Comparison of ENCODE assay signal across 8 cellular contexts in genomic region chr17:81520021-81520894, GRCh38. TPM values are rescaled to one million over a fixed set of nuclear protein-coding genes. Genes with fewer than 3 reads are reported as not detected.
A peak's percentile ranks its signal among the peaks of the same experiment; 100 is the strongest.
DNase-seq lines count a peak whose midpoint lies in the region; ATAC-seq and TF ChIP-seq lines count a peak whose summit lies in the region.

No MANE protein-coding gene starts in this region.

- H3K36me3 Mint-ChIP-seq in activated CD8-positive, alpha-beta T cell treated with anti-CD3 and anti-CD28 coated beads for 36 hours (ENCODE audit: low read depth): peaks cover 3% of the 10 kb centered on the region

- DNase-seq in cardiac muscle cell (ENCODE audit: low read depth in 1 of 2, low spot score in 1 of 2): peak in 1 of 2 donors; percentile 12
- DNase-seq in left cardiac atrium: no peak
- DNase-seq in activated CD8-positive, alpha-beta T cell treated with anti-CD3 and anti-CD28 coated beads for 36 hours: no peak
- peak in 1 of 2 donors; percentile 79 for DNase-seq in left lung
- peak in 1 of 2 donors; percentile 70 for DNase-seq in upper lobe of left lung
- DNase-seq in germinal center (ENCODE audit: low spot score): no peak
- no peak for DNase-seq in HuH-7.5 (ENCODE audit: low spot score)

- POLR2A ChIA-PET in activated CD8-positive, alpha-beta T cell treated with anti-CD3 and anti-CD28 coated beads for 36 hours (lab: Charles Lee): interaction anchor here (1.2 to 3.8 kb wide), 2 partner anchors 16 to 31 kb away, joined by 4 to 14 read pairs; partner anchors contain the start of gene FAAP100

- H3K36me3 ChIP-seq in cardiac muscle cell (no peaks in the 10 kb centered on the region), left lung (no peaks in the 10 kb centered on the region), upper lobe of left lung (no peaks in the 10 kb centered on the region)

- no peak overlapping the region for H3K27ac ChIP-seq in cardiac muscle cell
- H3K27ac ChIP-seq in left lung: peak overlapping the region in 1 of 2 donors; percentile 71
- H3K27ac ChIP-seq in upper lobe of left lung: peak overlapping the region; percentile 21 to 100 (median 48)

- ATAC-seq in left cardiac atrium (no peak), left lung (no peak), upper lobe of left lung (ENCODE audit: low FRiP score in 2 of 2) (no peak), HG03469 (IDR thresholded peaks at IDR 0.05; ENCODE audit: unreplicated experiment) (no peak)
- no peak for ATAC-seq in activated CD8-positive, alpha-beta T cell treated with anti-CD3 and anti-CD28 coated beads for 36 hours

- peak overlapping the region; percentile 23 for H3K4me3 ChIP-seq in cardiac muscle cell
- H3K4me3 ChIP-seq in left lung: peak overlapping the region; percentile 41 to 52
- peak overlapping the region in 3 of 4 donors; percentile 51 to 66 (median 65) for H3K4me3 ChIP-seq in upper lobe of left lung

- WGBS in upper lobe of left lung, 2 donors: 72 to 78% methylated on average over 12 to 13 of the region's 14 CpGs

- H3K27me3 Mint-ChIP-seq in activated CD8-positive, alpha-beta T cell treated with anti-CD3 and anti-CD28 coated beads for 36 hours: peaks cover 1% of the 10 kb centered on the region

- H3K4me1 ChIP-seq in cardiac muscle cell (ENCODE audit: low read depth) (peaks cover 42% of the 10 kb centered on the region), left lung (peaks cover 15 to 50% of the 10 kb centered on the region in 2 donors), upper lobe of left lung (peaks cover 39 to 57% (median 46%) of the 10 kb centered on the region in 4 donors)

- H3K4me1 Mint-ChIP-seq in activated CD8-positive, alpha-beta T cell treated with anti-CD3 and anti-CD28 coated beads for 36 hours (ENCODE audit: low read depth): peaks cover 25% of the 10 kb centered on the region

- TF ChIP-seq EP300 in upper lobe of left lung (IDR thresholded peaks at IDR 0.05): no peak

- H3K27me3 ChIP-seq in cardiac muscle cell (peaks cover 5% of the 10 kb centered on the region), left lung (peaks cover 0 to 40% of the 10 kb centered on the region in 2 donors), upper lobe of left lung (peaks cover 0 to 10% (median 4%) of the 10 kb centered on the region in 4 donors)

- H3K9me3 Mint-ChIP-seq in activated CD8-positive, alpha-beta T cell treated with anti-CD3 and anti-CD28 coated beads for 36 hours: no peaks in the 10 kb centered on the region

- intact Hi-C loops in left cardiac atrium (cut with DNase I): no loop called here
- intact Hi-C loops in activated CD8-positive, alpha-beta T cell treated with anti-CD3 and anti-CD28 coated beads for 36 hours (cut with micrococcal nuclease): loop anchor here (5.0 kb wide), 1 partner anchor 177 kb away; no protein-coding TSS in a partner anchor
- intact Hi-C loops in left lung (cut with DNase I): no loop called here

- CTCF ChIA-PET in activated CD8-positive, alpha-beta T cell treated with anti-CD3 and anti-CD28 coated beads for 36 hours (lab: Charles Lee): no interaction called here

- H3K27ac Mint-ChIP-seq in activated CD8-positive, alpha-beta T cell treated with anti-CD3 and anti-CD28 coated beads for 36 hours: no peak overlapping the region

- TF ChIP-seq CTCF in cardiac muscle cell (IDR thresholded peaks at IDR 0.05; ENCODE audit: low read depth, low read length) (no peak), left lung (IDR thresholded peaks at IDR 0.05) (no peak), upper lobe of left lung (IDR thresholded peaks at IDR 0.05) (no peak)
- TF ChIP-seq CTCF in activated CD8-positive, alpha-beta T cell treated with anti-CD3 and anti-CD28 coated beads for 36 hours (IDR thresholded peaks at IDR 0.05): no peak

- no peak for TF ChIP-seq POLR2A in upper lobe of left lung (IDR thresholded peaks at IDR 0.05)

- H3K4me3 Mint-ChIP-seq in activated CD8-positive, alpha-beta T cell treated with anti-CD3 and anti-CD28 coated beads for 36 hours: peak overlapping the region; percentile 35

- H3K9me3 ChIP-seq in cardiac muscle cell (ENCODE audit: low read depth) (no peaks in the 10 kb centered on the region), left lung (no peaks in the 10 kb centered on the region), upper lobe of left lung (no peaks in the 10 kb centered on the region)

RNA-seq across cellular contexts. Expression of gene ACTG1, which starts 7.7 kb away (rescaled TPM):
- 2,244 and 2,883 TPM in 2 replicates for total RNA-seq in cardiac muscle cell
- 1,007 and 1,036 TPM in 2 replicates for polyA plus RNA-seq in cardiac muscle cell
- total RNA-seq in left cardiac atrium: 1,000 to 10,000 TPM in 1 of 2 donors, 100 to 1,000 TPM in 1; 663 to 1,095 TPM
- 1,000 to 10,000 TPM; 4,606 to 4,756 TPM for total RNA-seq in activated CD8-positive, alpha-beta T cell treated with anti-CD3 and anti-CD28 coated beads for 36 hours
- total RNA-seq in left lung: 1,000 to 10,000 TPM; 2,607 to 3,206 TPM
- total RNA-seq in upper lobe of left lung: 1,000 to 10,000 TPM in 5 of 6 donors, 100 to 1,000 TPM in 1; 902 to 3,864 (median 2,097) TPM

RNA-seq across cellular contexts. Expression of gene FSCN2, which starts 7.9 kb away (rescaled TPM):
- total RNA-seq in cardiac muscle cell (9.0 and 11.3 TPM in 2 replicates), left cardiac atrium (under 1 TPM; 0.38 to 0.39 TPM), left lung (1 to 10 TPM; 2.1 to 3.4 TPM), upper lobe of left lung (10 to 100 TPM in 1 of 6 donors, 1 to 10 TPM in 5; 2.7 to 37.7 (median 3.9) TPM)
- polyA plus RNA-seq in cardiac muscle cell: 1.5 and 2.4 TPM in 2 replicates
- total RNA-seq in activated CD8-positive, alpha-beta T cell treated with anti-CD3 and anti-CD28 coated beads for 36 hours: under 1 TPM in 1 of 2 experiments, not detected in 1; 0.32 TPM

RNA-seq across cellular contexts. Expression of gene FAAP100, which starts 31.9 kb away (rescaled TPM):
- total RNA-seq in cardiac muscle cell: 57.0 and 65.6 TPM in 2 replicates
- polyA plus RNA-seq in cardiac muscle cell: 51.2 and 56.9 TPM in 2 replicates
- 10 to 100 TPM; 11.6 to 15.7 TPM for total RNA-seq in left cardiac atrium
- 10 to 100 TPM; 40.5 to 42.7 TPM for total RNA-seq in activated CD8-positive, alpha-beta T cell treated with anti-CD3 and anti-CD28 coated beads for 36 hours
- total RNA-seq in left lung: 10 to 100 TPM; 28.1 to 28.4 TPM
- total RNA-seq in upper lobe of left lung: 10 to 100 TPM; 22.0 to 70.2 (median 32.5) TPM
